ENCODE assay signal across 24 cellular contexts in genomic region chr12:48441122-48441521, GRCh38. TPM values are rescaled to one million over a fixed set of nuclear protein-coding genes. Genes with fewer than 3 reads are reported as not detected.
DNase-seq lines count a peak whose midpoint lies in the region; ATAC-seq, FAIRE-seq and TF ChIP-seq lines count a peak whose summit lies in the region.
"Had no signal": no experiment of that assay in that cellular context is flagged by ENCODE, and none has a peak within 500 bp of the region (broad histone marks: within the 10 kb centered on the region; RNA-seq: fewer than 3 reads in every experiment).

No MANE protein-coding gene starts in this region.

- ATAC-seq in GM23338 (peak; percentile 44; the same call in 2 of the 3 replicates), HG03378 (IDR thresholded peaks at IDR 0.05; ENCODE audit: unreplicated experiment) (no peak)

- no peak overlapping the region for H3K4me3 ChIP-seq in GM23338
- H3K4me3 ChIP-seq in astrocyte (ENCODE audit: insufficient read depth, low read depth, low read length) = no peak overlapping the region
- no peak overlapping the region for H3K4me3 ChIP-seq in retinal pigment epithelial cell (ENCODE audit: low read length)
- H3K4me3 ChIP-seq: PC-9, SJSA1 had no signal

- H3K36me3 Mint-ChIP-seq in GM23338 (ENCODE audit: low read depth) (no peaks in the 10 kb centered on the region), astrocyte (ENCODE audit: low read depth, unreplicated experiment) (no peaks in the 10 kb centered on the region)

- intact Hi-C loops in posterior cingulate gyrus (cut with DNase I) = no loop called here

- no peak overlapping the region for H3K9ac ChIP-seq in astrocyte (ENCODE audit: low read length)
- H3K9ac ChIP-seq: KMS-11 had no signal

- H3K4me1 Mint-ChIP-seq in GM23338 (peaks cover 5% of the 10 kb centered on the region; the same call in 2 of the 3 replicates), astrocyte (ENCODE audit: low read depth, unreplicated experiment) (peaks cover 11% of the 10 kb centered on the region)

- H3K27ac Mint-ChIP-seq in GM23338 (no peak overlapping the region), astrocyte (ENCODE audit: unreplicated experiment) (no peak overlapping the region)

- H3K9me3 Mint-ChIP-seq in GM23338 (peaks cover 7% of the 10 kb centered on the region; the same call in 2 of the 3 replicates), astrocyte (ENCODE audit: unreplicated experiment) (peaks cover 4% of the 10 kb centered on the region)

- H3K9me2 ChIP-seq in GM23338 (ENCODE audit: insufficient read depth) = no peaks in the 10 kb centered on the region

- no peaks in the 10 kb centered on the region for H3K9me3 ChIP-seq in astrocyte (ENCODE audit: insufficient read depth, low read depth, low read length)
- H3K9me3 ChIP-seq: SJSA1 had no signal

- no peaks in the 10 kb centered on the region for H4K20me1 ChIP-seq in GM23338 (replicated peaks; ENCODE audit: insufficient read depth)
- H4K20me1 ChIP-seq in astrocyte (ENCODE audit: insufficient read depth, low read length) = no peaks in the 10 kb centered on the region

- H3K4me3 Mint-ChIP-seq in GM23338 (no peak overlapping the region), astrocyte (ENCODE audit: unreplicated experiment) (peak overlapping the region; percentile 29)

- no peaks in the 10 kb centered on the region for H3K36me3 ChIP-seq in GM23338 (ENCODE audit: insufficient read depth)
- H3K36me3 ChIP-seq in astrocyte (ENCODE audit: insufficient read depth, low read length) = no peaks in the 10 kb centered on the region
- H3K36me3 ChIP-seq: SJSA1 had no signal

- no peak for FAIRE-seq in astrocyte (lab: Jason Lieb, UNC)
- FAIRE-seq: GM19239 had no signal

- DNase-seq in GM23338 (ENCODE audit: low spot score) (no peak), astrocyte (ENCODE audit: low read depth) (no peak), iris pigment epithelial cell (ENCODE audit: low read depth) (peak; percentile 10), retinal pigment epithelial cell (ENCODE audit: low read depth) (peak; percentile 56), posterior cingulate gyrus (no peak), T-helper 9 cell (no peak)
- DNase-seq: DMS153; DND-41; H7; IMR-90; MM.1S; NCI-H2171 treated with DMSO at 0.1 percent for 48 hours; NCI-H524 treated with DMSO at 0.1 percent for 48 hours; NCI-H774; NK-92 treated with Interleukin-12 subunit alpha and Interleukin-12 subunit beta, amount 100 ng/mL, for 24 hours; PC-9; Right ventricle myocardium superior; RPMI8226 had no signal

- H3K4me2 ChIP-seq in GM23338 = no peak overlapping the region
- no peak overlapping the region for H3K4me2 ChIP-seq in astrocyte (ENCODE audit: low read length)
- H3K4me2 ChIP-seq: KMS-11, PC-9 had no signal

- H2AFZ ChIP-seq in GM23338 (no peak overlapping the region), astrocyte (ENCODE audit: low read depth, low read length) (no peak overlapping the region)
- H2AFZ ChIP-seq: PC-9 had no signal

- no peaks in the 10 kb centered on the region for H3F3A ChIP-seq in GM23338 (replicated peaks; ENCODE audit: low read depth)

- peaks cover 1% of the 10 kb centered on the region for H3K27me3 Mint-ChIP-seq in GM23338 (ENCODE audit: insufficient read depth, low read depth, poor library complexity)
- peaks cover 7% of the 10 kb centered on the region for H3K27me3 Mint-ChIP-seq in astrocyte (ENCODE audit: low read depth, unreplicated experiment)

- no peaks in the 10 kb centered on the region for H3K27me3 ChIP-seq in GM23338 (ENCODE audit: insufficient read depth)
- H3K27me3 ChIP-seq in astrocyte (ENCODE audit: insufficient read depth, low read length) = no peaks in the 10 kb centered on the region
- H3K27me3 ChIP-seq: SJSA1 had no signal

- H3K27ac ChIP-seq in GM23338 (ENCODE audit: low read depth) = no peak overlapping the region
- H3K27ac ChIP-seq in astrocyte (ENCODE audit: low read depth, low read length) = no peak overlapping the region
- H3K27ac ChIP-seq: KMS-11, PC-9, SJSA1 had no signal

- H3K79me2 ChIP-seq in GM23338 (replicated peaks; ENCODE audit: insufficient read depth) (no peaks in the 10 kb centered on the region), astrocyte (ENCODE audit: insufficient read depth, low read length) (no peaks in the 10 kb centered on the region)

- TF ChIP-seq CTCF in GM23338 (conservative IDR thresholded peaks at IDR 0.05; ENCODE audit: low read depth in 2 of 2) (no peak), astrocyte (IDR thresholded peaks at IDR 0.05; ENCODE audit: insufficient read depth, low read depth, low read length) (no peak), retinal pigment epithelial cell (conservative IDR thresholded peaks at IDR 0.05; ENCODE audit: low read depth, low read length) (no peak)

- H3K4me1 ChIP-seq in GM23338 (ENCODE audit: insufficient read depth) (peaks cover 2% of the 10 kb centered on the region), astrocyte (ENCODE audit: insufficient read depth, low read length) (no peaks in the 10 kb centered on the region)
- H3K4me1 ChIP-seq: SJSA1 had no signal

TF ChIP-seq in GM23338, 12 proteins besides CTCF, POLR2A, EP300 and RAD21:
- no peak for TF ChIP-seq EZH2 (IDR thresholded peaks at IDR 0.05; ENCODE audit: low read depth, unreplicated experiment)
- TF ChIP-seq ZNF462 (CRISPR knock-in tag; IDR thresholded peaks at IDR 0.05) = no peak
TF ChIP-seq in GM23338: peak in this region for 0.

RNA-seq across cellular contexts. Expression of gene ANP32D, which starts 31.2 kb away (rescaled TPM):
- total RNA-seq in GM23338 (2014; rRNA removed; shearing (Covaris generic)) = not detected in 2 replicates
- not detected in 2 replicates for polyA plus RNA-seq in GM23338 (2016; fragmentation: Nextera tagmentation; extraction: Ambion mirVana)
- total RNA-seq in astrocyte = not detected in 2 replicates
- total RNA-seq: A172, H7, IMR-90, PC-9, Right ventricle myocardium superior, SJSA1 had no signal
- polyA plus RNA-seq: BJ, IMR-90 had no signal

RNA-seq across cellular contexts. Expression of gene C12orf54, which starts 41.2 kb away (rescaled TPM):
- total RNA-seq in GM23338 (2014; rRNA removed; shearing (Covaris generic)) = not detected in 2 replicates
- not detected in 2 replicates for polyA plus RNA-seq in GM23338 (2016; fragmentation: Nextera tagmentation; extraction: Ambion mirVana)
- total RNA-seq in astrocyte = 1.2 and 1.8 TPM in 2 replicates
- total RNA-seq: A172, H7, IMR-90, PC-9, Right ventricle myocardium superior had no signal
- polyA plus RNA-seq: BJ, IMR-90 had no signal

Comparison
In these comparisons a context has a peak if more than half of its experiments do, and no peak if none do; other contexts are left out.
1. DNase-seq: peak in iris pigment epithelial cell (single experiment) and retinal pigment epithelial cell (single experiment); none in GM23338 (single experiment), astrocyte (single experiment), posterior cingulate gyrus (0 of 10) and T-helper 9 cell (single experiment).